ENCODE assay signal across 8 cellular contexts in genomic region chr10:101938316-101939272, GRCh38.
A peak's percentile ranks its signal among the peaks of the same experiment; 100 is the strongest.
DNase-seq lines count a peak whose midpoint lies in the region; ATAC-seq and TF ChIP-seq lines count a peak whose summit lies in the region.

No MANE protein-coding gene starts in this region.

- H3K27me3 ChIP-seq in foreskin keratinocyte = no peaks in the 10 kb centered on the region

- TF ChIP-seq CTCF in RWPE1 (conservative IDR thresholded peaks at IDR 0.05; ENCODE audit: low read depth) (no peak), foreskin keratinocyte (conservative IDR thresholded peaks at IDR 0.05) (no peak)

- H3K27ac ChIP-seq in RWPE1 = no peak overlapping the region
- no peak overlapping the region for H3K27ac ChIP-seq in foreskin keratinocyte

- CTCF ChIA-PET in RWPE1 (lab: Yijun Ruan, JAX) (interaction anchor here (0.5 to 1.5 kb wide), 5 partner anchors 25 to 120 kb away, joined by 3 to 11 read pairs (median 3); partner anchors contain the start of gene OGA), HEK293T (lab: Yijun Ruan, JAX) (interaction anchor here (0.5 kb wide), 1 partner anchor 68 kb away, joined by 3 read pairs; no protein-coding TSS in a partner anchor)

- POLR2A ChIA-PET in RWPE1 (lab: Yijun Ruan, JAX; ENCODE audit: low non-redundant PET) (interaction anchor here (0.6 kb wide), 1 partner anchor 48 kb away, joined by 11 read pairs; no protein-coding TSS in a partner anchor), HEK293T (lab: Yijun Ruan, JAX) (no interaction called here)

- DNase-seq in ELR (ENCODE audit: low read depth) (peak; percentile 92), RWPE1 (ENCODE audit: low spot score) (peak; percentile 79), foreskin keratinocyte (peak; percentile 63 to 83), renal cortical epithelial cell (ENCODE audit: low read depth) (peak; percentile 63), NCI-H2029 (lab: John Stamatoyannopoulos, UW) (no peak), HEK293T (ENCODE audit: extremely low spot score) (no peak), UCSD-AML1 (lab: John Stamatoyannopoulos, UW; ENCODE audit: unreplicated experiment) (no peak)

- ATAC-seq in foreskin keratinocyte (peak; percentile 80), HG02885 (IDR thresholded peaks at IDR 0.05; ENCODE audit: poor library complexity, unreplicated experiment) (no peak)

- peaks cover 25% of the 10 kb centered on the region for H3K4me1 ChIP-seq in foreskin keratinocyte

TF ChIP-seq in HEK293T, 16 proteins besides CTCF, POLR2A, EP300 and RAD21:
- no peak for TF ChIP-seq ZNF384 (IDR thresholded peaks at IDR 0.05)
- no peak for TF ChIP-seq BHLHE40 (IDR thresholded peaks at IDR 0.05; ENCODE audit: borderline replicate concordance)
- no peak for TF ChIP-seq FOXM1 (IDR thresholded peaks at IDR 0.05; ENCODE audit: borderline replicate concordance)
- TF ChIP-seq HDGF (IDR thresholded peaks at IDR 0.05; ENCODE audit: borderline replicate concordance) = no peak
- no peak for TF ChIP-seq LEF1 (IDR thresholded peaks at IDR 0.05; ENCODE audit: borderline replicate concordance)
- no peak for TF ChIP-seq TARDBP (IDR thresholded peaks at IDR 0.05)
- TF ChIP-seq ELF4 (IDR thresholded peaks at IDR 0.05) = no peak
- no peak for TF ChIP-seq SP1 (IDR thresholded peaks at IDR 0.05)
- no peak for TF ChIP-seq CTBP1 (IDR thresholded peaks at IDR 0.05; ENCODE audit: borderline replicate concordance)
- no peak for TF ChIP-seq FOXA1 (IDR thresholded peaks at IDR 0.05)
- TF ChIP-seq FOXK2 (IDR thresholded peaks at IDR 0.05) = no peak

Comparison
In these comparisons a context has a peak if more than half of its experiments do, and no peak if none do; other contexts are left out.
1. DNase-seq: peak in ELR (single experiment), RWPE1 (single experiment), foreskin keratinocyte (2 of 2) and renal cortical epithelial cell (single experiment); none in NCI-H2029 (single experiment), HEK293T (single experiment) and UCSD-AML1 (single experiment).